Comparison of ENCODE assay signal across 8 cellular contexts in genomic region chr4:11790230-11790629, GRCh38.
"Had no signal": no experiment of that assay in that cellular context is flagged by ENCODE, and none has a peak within 500 bp of the region (broad histone marks: within the 10 kb centered on the region; RNA-seq: fewer than 3 reads in every experiment).

No MANE protein-coding gene starts in this region.

- FAIRE-seq: G401.6, GM12878, GM12891, GM12892, GM18507, GM19239 had no signal

- DNase-seq: GDM1, GF-D8 had no signal

- ATAC-seq: GM12878 had no signal

- H3K4me3 ChIP-seq: GM12878 had no signal
